In genomic region chr2:20650880-20651730, GRCh38 we compare ENCODE assay signal across 8 cellular contexts. TPM values are rescaled to one million over a fixed set of nuclear protein-coding genes. Genes with fewer than 3 reads are reported as not detected.
A peak's percentile ranks its signal among the peaks of the same experiment; 100 is the strongest.
DNase-seq lines count a peak whose midpoint lies in the region; ATAC-seq and TF ChIP-seq lines count a peak whose summit lies in the region.

A gene with protein sequence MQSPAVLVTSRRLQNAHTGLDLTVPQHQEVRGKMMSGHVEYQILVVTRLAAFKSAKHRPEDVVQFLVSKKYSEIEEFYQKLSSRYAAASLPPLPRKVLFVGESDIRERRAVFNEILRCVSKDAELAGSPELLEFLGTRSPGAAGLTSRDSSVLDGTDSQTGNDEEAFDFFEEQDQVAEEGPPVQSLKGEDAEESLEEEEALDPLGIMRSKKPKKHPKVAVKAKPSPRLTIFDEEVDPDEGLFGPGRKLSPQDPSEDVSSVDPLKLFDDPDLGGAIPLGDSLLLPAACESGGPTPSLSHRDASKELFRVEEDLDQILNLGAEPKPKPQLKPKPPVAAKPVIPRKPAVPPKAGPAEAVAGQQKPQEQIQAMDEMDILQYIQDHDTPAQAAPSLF (minus strand): TSS chr2:20651098. CDS start chr2:20651063, 35 bp downstream.

- WGBS in lower leg skin, 2 donors = 1 to 4% methylated on average over 37 to 44 of the region's 71 CpGs

- POLR2A ChIA-PET in BJ (lab: Charles Lee) = interaction anchor here (0.5 kb wide), 1 partner anchor 237 kb away, joined by 7 read pairs; no protein-coding TSS in a partner anchor

- peak; percentile 34 for TF ChIP-seq CTCF in BJ (IDR thresholded peaks at IDR 0.05; ENCODE audit: insufficient read depth, low read depth, low read length)
- peak in 1 of 3 donors; percentile 13 for TF ChIP-seq CTCF in lower leg skin (IDR thresholded peaks at IDR 0.05)

- no peaks in the 10 kb centered on the region for H3K36me3 ChIP-seq in BJ (ENCODE audit: control insufficient read depth, insufficient read depth, low read length)

- ATAC-seq in GM19035 (IDR thresholded peaks at IDR 0.05; ENCODE audit: unreplicated experiment) (peak; percentile 95), HG03342 (IDR thresholded peaks at IDR 0.05; ENCODE audit: unreplicated experiment) (peak; percentile 93)

- intact Hi-C loops in lower leg skin (cut with DNase I; ENCODE audit: low total_unique reads) = no loop called here

- CTCF ChIA-PET in BJ (lab: Yijun Ruan, JAX) = interaction anchor here (0.6 to 11.0 kb wide), 39 partner anchors 9 to 396 kb away, joined by 3 to 126 read pairs (median 4); partner anchors contain the start of genes GDF7 and RHOB

- H3K4me3 ChIP-seq in BJ (ENCODE audit: low read depth, low read length) (peak within 1 kb of the TSS; percentile 88), lower leg skin (ENCODE audit: low read depth, poor library complexity, severe bottlenecking) (peak within 1 kb of the TSS; percentile 65)

- H3K27me3 ChIP-seq in BJ (ENCODE audit: control insufficient read depth, insufficient read depth, low read length) = peaks cover 4% of the 10 kb centered on the region

- DNase-seq in BJ (ENCODE audit: low read depth) (no peak), NCI-H510A treated with DMSO at 0.1 percent for 48 hours (lab: John Stamatoyannopoulos, UW) (peak; percentile 66), dermis microvascular lymphatic vessel endothelial cell (ENCODE audit: low read depth in 2 of 2) (peak; percentile 46 to 82), lower leg skin (ENCODE audit: low spot score in 2 of 2) (peak; percentile 76 to 97)
- peak; percentile 76 for DNase-seq in activated CD4-positive, alpha-beta T cell treated with anti-CD3 and anti-CD28 coated beads, Interleukin-2, amount 50 U/mL, for 24 hours (ENCODE audit: low read depth in 1 of 2, low spot score in 1 of 2)
- peak; percentile 65 to 87 (median 81) for DNase-seq in stimulated activated CD4-positive, alpha-beta T cell treated with anti-CD3 and anti-CD28 coated beads, TNF-alpha, amount 100 ng/mL, for 1 hour (ENCODE audit: low read depth in 3 of 3, low spot score in 1 of 3)

- peak in 1 of 2 donors; percentile 55 for TF ChIP-seq POLR2A in lower leg skin (IDR thresholded peaks at IDR 0.05)

RNA-seq across cellular contexts. Expression of the gene that starts here (rescaled TPM):
- 8.3 and 13.6 TPM in 2 replicates for polyA plus RNA-seq in BJ (2011; rRNA removed)
- polyA minus RNA-seq in BJ (2011; rRNA and poly(A)+ RNA removed) = 10.2 and 10.4 TPM in 2 replicates
- 16.9 and 34.4 TPM in 2 replicates for total RNA-seq in dermis microvascular lymphatic vessel endothelial cell
- 10 to 100 TPM; 30.4 to 44.6 (median 36.8) TPM for total RNA-seq in lower leg skin
